16 cellular contexts compared by ENCODE assay signal in the genomic region with DNA sequence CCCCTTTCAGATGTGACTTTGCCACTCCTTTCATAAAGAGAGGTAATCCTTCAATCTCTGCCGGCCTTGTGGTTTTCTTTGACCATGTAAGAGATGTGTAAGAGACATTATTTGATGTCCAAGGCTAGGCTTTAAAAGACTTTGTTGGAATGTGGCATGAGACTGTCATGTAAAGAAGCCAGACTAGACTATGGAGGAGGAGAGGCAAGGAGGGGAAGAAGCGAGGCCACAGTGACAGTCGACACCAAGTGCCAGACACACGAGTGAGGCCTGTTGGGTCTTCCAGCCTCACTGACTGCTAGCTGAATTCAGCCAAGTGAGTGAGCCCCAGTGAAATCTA.
A peak's percentile ranks its signal among the peaks of the same experiment; 100 is the strongest.
DNase-seq lines count a peak whose midpoint lies in the region; TF ChIP-seq lines count a peak whose summit lies in the region.
"Had no signal": no experiment of that assay in that cellular context is flagged by ENCODE, and none has a peak within 500 bp of the region (broad histone marks: within the 10 kb centered on the region; RNA-seq: fewer than 3 reads in every experiment).

No MANE protein-coding gene starts in this region.

- peak; percentile 41 for DNase-seq in OCI-M1 (lab: John Stamatoyannopoulos, UW)
- DNase-seq in islet precursor cell, result peak; percentile 62
- no peak for DNase-seq in nephron progenitor cell
- DNase-seq in GM13977 (ENCODE audit: low spot score), result no peak
- DNase-seq in GM13976 (ENCODE audit: low spot score), result no peak
- DNase-seq in occipital lobe (lab: John Stamatoyannopoulos, UW), result no peak
- DNase-seq: ACHN; BE2C; C1 segment of cervical spinal cord; Caco-2; CD4-positive, alpha-beta T cell; DMS153; DMS79; GDM1; H9 had no signal

- H3K9me3 Mint-ChIP-seq in nephron progenitor cell, result peaks cover 5% of the 10 kb centered on the region

- no peaks in the 10 kb centered on the region for H3K36me3 Mint-ChIP-seq in nephron progenitor cell (ENCODE audit: low read depth)

- H3K4me3 Mint-ChIP-seq in nephron progenitor cell, result no peak overlapping the region
- H3K4me3 Mint-ChIP-seq: CD4-positive, alpha-beta T cell; H9 had no signal

- peaks cover 5% of the 10 kb centered on the region for H3K4me1 Mint-ChIP-seq in nephron progenitor cell

- no peaks in the 10 kb centered on the region for H3K27me3 Mint-ChIP-seq in nephron progenitor cell (ENCODE audit: low read depth, poor library complexity)
- H3K27me3 Mint-ChIP-seq: CD4-positive, alpha-beta T cell had no signal

- H3K27ac Mint-ChIP-seq in nephron progenitor cell, result peak overlapping the region; percentile 84
- H3K27ac Mint-ChIP-seq: CD4-positive, alpha-beta T cell; H9 had no signal

- peak overlapping the region; percentile 90 for H3K27ac ChIP-seq in C4-2B

- TF ChIP-seq CTCF in C4-2B (conservative IDR thresholded peaks at IDR 0.05) (no peak), nephron progenitor cell (IDR thresholded peaks at IDR 0.05) (no peak), GM13977 (IDR thresholded peaks at IDR 0.05; ENCODE audit: extremely low read depth, insufficient read depth, missing control alignments) (no peak), GM13976 (IDR thresholded peaks at IDR 0.05; ENCODE audit: borderline replicate concordance, control extremely low read depth, extremely low read depth, insufficient read depth, missing control alignments) (no peak)

- in situ Hi-C loops in GM13977 (cut with MboI; ENCODE audit: low pct_unique_long_range_greater_than_20kb, low sequenced_read_pairs, unreplicated experiment), result loop anchor here (25.0 kb wide), 3 partner anchors 506 to 956 kb away; no protein-coding TSS in a partner anchor
- in situ Hi-C loops in GM13976 (cut with MboI; ENCODE audit: low sequenced_read_pairs, unreplicated experiment), result loop anchor here (25.0 kb wide), 1 partner anchor 956 kb away; no protein-coding TSS in a partner anchor

Comparison
In these comparisons a context has a peak if more than half of its experiments do, and no peak if none do; other contexts are left out.
1. DNase-seq: peak in OCI-M1 (single experiment) and islet precursor cell (single experiment); none in nephron progenitor cell (single experiment), GM13977 (single experiment), GM13976 (single experiment) and occipital lobe (single experiment).